In the genomic region with DNA sequence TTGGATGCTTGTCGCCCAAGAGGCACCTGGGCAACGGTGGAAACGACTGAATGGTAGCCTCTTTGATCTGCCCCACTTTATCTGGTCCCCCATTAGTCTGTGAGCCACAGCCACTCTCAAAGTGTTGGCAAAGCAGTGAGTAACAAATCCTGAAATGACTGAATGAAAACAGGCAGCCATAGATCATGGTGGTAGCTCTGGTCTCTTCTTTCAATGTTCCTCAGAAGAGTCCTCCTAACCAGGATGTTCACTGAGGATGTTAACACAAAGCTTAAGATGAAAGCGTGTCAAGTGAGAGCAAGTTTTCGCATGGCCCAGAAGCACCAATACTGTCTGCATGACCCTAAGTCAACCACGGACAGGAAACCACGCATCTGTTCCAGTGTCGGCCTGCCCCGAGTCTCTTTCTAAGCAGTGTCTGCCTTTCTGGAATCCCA, we compare ENCODE assay signal across 10 cellular contexts.
A peak's percentile ranks its signal among the peaks of the same experiment; 100 is the strongest.
DNase-seq lines count a peak whose midpoint lies in the region; ATAC-seq, FAIRE-seq and TF ChIP-seq lines count a peak whose summit lies in the region.
"Had no signal": no experiment of that assay in that cellular context is flagged by ENCODE, and none has a peak within 500 bp of the region (broad histone marks: within the 10 kb centered on the region; RNA-seq: fewer than 3 reads in every experiment).

No MANE protein-coding gene starts in this region.

- TF ChIP-seq CTCF in NB4 (IDR thresholded peaks at IDR 0.05; ENCODE audit: low read depth, low read length) (no peak), bronchial epithelial cell (IDR thresholded peaks at IDR 0.05; ENCODE audit: insufficient read depth, low read length, severe bottlenecking) (no peak)

- TF ChIP-seq POLR2A in NB4 (IDR thresholded peaks at IDR 0.05; ENCODE audit: extremely low read depth, insufficient read length), result no peak

- H3K4me3 ChIP-seq in GM08714 (ENCODE audit: low read length) (peak overlapping the region; percentile 49; the same call in 1 of the 2 replicates), NB4 (ENCODE audit: low read depth, low read length) (no peak overlapping the region), bronchial epithelial cell (ENCODE audit: low read depth, low read length) (no peak overlapping the region)
- H3K4me3 ChIP-seq: cardiac muscle cell, thoracic aorta had no signal

- peak; percentile 77 for DNase-seq in NB4 (ENCODE audit: low read depth)
- DNase-seq in bronchial epithelial cell (ENCODE audit: low read depth), result no peak
- no peak for DNase-seq in iPS-NIHi11 (ENCODE audit: low spot score)
- no peak for DNase-seq in G401 (ENCODE audit: low spot score)
- no peak for DNase-seq in D341Med (ENCODE audit: low spot score)
- DNase-seq in NCI-H526 (lab: John Stamatoyannopoulos, UW), result no peak

- in situ Hi-C loops in G401 (cut with HindIII; ENCODE audit: low sequenced_read_pairs), result no loop called here

- peaks cover 2% of the 10 kb centered on the region for H3K36me3 ChIP-seq in bronchial epithelial cell (ENCODE audit: control insufficient read depth, insufficient read depth, low read length)

- peak; percentile 55 for ATAC-seq in GM21717 (IDR thresholded peaks at IDR 0.05; ENCODE audit: unreplicated experiment)

- peak; percentile 77 for FAIRE-seq in bronchial epithelial cell (lab: Jason Lieb, UNC)

- H3K27me3 ChIP-seq in bronchial epithelial cell (ENCODE audit: control insufficient read depth, insufficient read depth, low read length), result no peaks in the 10 kb centered on the region
- H3K27me3 ChIP-seq: cardiac muscle cell had no signal
